Comparison of ENCODE assay signal across 8 cellular contexts in genomic region chr17:64441772-64442549, GRCh38. TPM values are rescaled to one million over a fixed set of nuclear protein-coding genes. Genes with fewer than 3 reads are reported as not detected.
A peak's percentile ranks its signal among the peaks of the same experiment; 100 is the strongest.
DNase-seq lines count a peak whose midpoint lies in the region; ATAC-seq and TF ChIP-seq lines count a peak whose summit lies in the region.

No MANE protein-coding gene starts in this region.

- peak overlapping the region; percentile 22; the same call in 1 of the 2 replicates for H3K4me2 ChIP-seq in KMS-11

- peaks cover 17% of the 10 kb centered on the region for H3K4me1 Mint-ChIP-seq in activated CD8-positive, alpha-beta T cell treated with anti-CD3 and anti-CD28 coated beads for 36 hours (ENCODE audit: low read depth)

- CTCF ChIA-PET in activated CD8-positive, alpha-beta T cell treated with anti-CD3 and anti-CD28 coated beads for 36 hours (lab: Charles Lee), result interaction anchor here (0.9 to 1.2 kb wide), 4 partner anchors 10 to 150 kb away, joined by 3 to 5 read pairs (median 4); no protein-coding TSS in a partner anchor

- H3K27me3 ChIP-seq in KMS-11 (ENCODE audit: insufficient read depth, low read depth), result no peaks in the 10 kb centered on the region

- H3K9me3 Mint-ChIP-seq in activated CD8-positive, alpha-beta T cell treated with anti-CD3 and anti-CD28 coated beads for 36 hours, result peaks cover 22% of the 10 kb centered on the region

- H3K79me2 ChIP-seq in KMS-11 (ENCODE audit: insufficient read depth, low read depth), result no peaks in the 10 kb centered on the region

- peak; percentile 16 for DNase-seq in activated CD8-positive, alpha-beta T cell treated with anti-CD3 and anti-CD28 coated beads for 36 hours
- peak; percentile 31 for DNase-seq in left cardiac atrium
- peak; percentile 16 for DNase-seq in stimulated activated naive CD8-positive, alpha-beta T cell treated with anti-CD3 and anti-CD28 coated beads, Interleukin-15, Interleukin-2, amounts not matched to agents 100 U/mL and 50 U/mL, for 24 hours
- DNase-seq in DMS 273 (lab: John Stamatoyannopoulos, UW; ENCODE audit: unreplicated experiment), result no peak
- no peak for DNase-seq in NCI-H1105 (lab: John Stamatoyannopoulos, UW)

- peak overlapping the region; percentile 16; the same call in 1 of the 2 replicates for H2AFZ ChIP-seq in KMS-11 (ENCODE audit: low read depth)

- no peaks in the 10 kb centered on the region for H4K20me1 ChIP-seq in KMS-11 (ENCODE audit: insufficient read depth)

- peaks cover 15% of the 10 kb centered on the region for H3K36me3 Mint-ChIP-seq in activated CD8-positive, alpha-beta T cell treated with anti-CD3 and anti-CD28 coated beads for 36 hours (ENCODE audit: low read depth)

- peak overlapping the region; percentile 2 for H3K27ac Mint-ChIP-seq in activated CD8-positive, alpha-beta T cell treated with anti-CD3 and anti-CD28 coated beads for 36 hours

- H3K9ac ChIP-seq in KMS-11, result no peak overlapping the region

- POLR2A ChIA-PET in activated CD8-positive, alpha-beta T cell treated with anti-CD3 and anti-CD28 coated beads for 36 hours (lab: Charles Lee), result interaction anchor here (0.9 kb wide), 1 partner anchor 104 kb away, joined by 3 read pairs; no protein-coding TSS in a partner anchor

- H3K36me3 ChIP-seq in KMS-11 (ENCODE audit: insufficient read depth), result no peaks in the 10 kb centered on the region

- no peak overlapping the region for H3K4me3 ChIP-seq in KMS-11 (IDR thresholded peaks at IDR 0.05; ENCODE audit: insufficient read depth, low read depth, low read length)

- no peak for TF ChIP-seq CTCF in KMS-11 (conservative IDR thresholded peaks at IDR 0.05; ENCODE audit: low read depth, low read length)
- TF ChIP-seq CTCF in activated CD8-positive, alpha-beta T cell treated with anti-CD3 and anti-CD28 coated beads for 36 hours (IDR thresholded peaks at IDR 0.05), result no peak

- H3K27me3 Mint-ChIP-seq in activated CD8-positive, alpha-beta T cell treated with anti-CD3 and anti-CD28 coated beads for 36 hours, result peaks cover under 1% of the 10 kb centered on the region

- no peak overlapping the region for H3K27ac ChIP-seq in KMS-11

- peaks cover 7% of the 10 kb centered on the region for H3K4me1 ChIP-seq in KMS-11 (ENCODE audit: low read depth, poor library complexity, severe bottlenecking)

- H3K4me3 Mint-ChIP-seq in activated CD8-positive, alpha-beta T cell treated with anti-CD3 and anti-CD28 coated beads for 36 hours, result no peak overlapping the region

- peak; percentile 34 for ATAC-seq in activated CD8-positive, alpha-beta T cell treated with anti-CD3 and anti-CD28 coated beads for 36 hours
- peak; percentile 84 to 87 for ATAC-seq in left cardiac atrium
- ATAC-seq in stimulated activated naive CD8-positive, alpha-beta T cell treated with anti-CD3 and anti-CD28 coated beads, Interleukin-15, Interleukin-2, amounts not matched to agents 100 U/mL and 50 U/mL, for 24 hours, result no peak
- ATAC-seq in HG03565 (IDR thresholded peaks at IDR 0.05; ENCODE audit: unreplicated experiment), result no peak
- ATAC-seq in GM21381 (IDR thresholded peaks at IDR 0.05; ENCODE audit: unreplicated experiment), result no peak

- intact Hi-C loops in activated CD8-positive, alpha-beta T cell treated with anti-CD3 and anti-CD28 coated beads for 36 hours (cut with micrococcal nuclease), result no loop called here
- intact Hi-C loops in left cardiac atrium (cut with DNase I), result no loop called here

RNA-seq across cellular contexts. Expression of gene MILR1, which starts 7.0 kb away (rescaled TPM):
- 1 to 10 TPM; 1.3 to 2.3 TPM for total RNA-seq in activated CD8-positive, alpha-beta T cell treated with anti-CD3 and anti-CD28 coated beads for 36 hours
- total RNA-seq in left cardiac atrium, result 10 to 100 TPM in 1 of 2 donors, 1 to 10 TPM in 1; 5.0 to 13.7 TPM

RNA-seq across cellular contexts. Expression of gene PECAM1, which starts 51.3 kb away (rescaled TPM):
- total RNA-seq in activated CD8-positive, alpha-beta T cell treated with anti-CD3 and anti-CD28 coated beads for 36 hours, result 10 to 100 TPM; 58.2 to 64.4 TPM
- 100 to 1,000 TPM; 147 to 297 TPM for total RNA-seq in left cardiac atrium

RNA-seq across cellular contexts. Expression of gene POLG2, which starts 54.9 kb away (rescaled TPM):
- total RNA-seq in activated CD8-positive, alpha-beta T cell treated with anti-CD3 and anti-CD28 coated beads for 36 hours, result 10 to 100 TPM; 37.3 to 41.1 TPM
- 1 to 10 TPM; 6.6 to 7.7 TPM for total RNA-seq in left cardiac atrium

Comparison
In these comparisons a context has a peak if more than half of its experiments do, and no peak if none do; other contexts are left out.
1. ATAC-seq: peak in activated CD8-positive, alpha-beta T cell treated with anti-CD3 and anti-CD28 coated beads for 36 hours (single experiment) and left cardiac atrium (2 of 2); none in stimulated activated naive CD8-positive, alpha-beta T cell treated with anti-CD3 and anti-CD28 coated beads, Interleukin-15, Interleukin-2, amounts not matched to agents 100 U/mL and 50 U/mL, for 24 hours (single experiment), HG03565 (single experiment) and GM21381 (single experiment).
2. DNase-seq: peak in activated CD8-positive, alpha-beta T cell treated with anti-CD3 and anti-CD28 coated beads for 36 hours (single experiment), left cardiac atrium (single experiment) and stimulated activated naive CD8-positive, alpha-beta T cell treated with anti-CD3 and anti-CD28 coated beads, Interleukin-15, Interleukin-2, amounts not matched to agents 100 U/mL and 50 U/mL, for 24 hours (single experiment); none in DMS 273 (single experiment) and NCI-H1105 (single experiment).
3. RNA of gene POLG2, which starts 54.9 kb away (total RNA-seq): 37.3 to 41.1 TPM in activated CD8-positive, alpha-beta T cell treated with anti-CD3 and anti-CD28 coated beads for 36 hours; 6.6 to 7.7 TPM in left cardiac atrium; every median in the first group is over 4 times any median in the second.